Comparison of ENCODE assay signal across 8 cellular contexts in the genomic region with DNA sequence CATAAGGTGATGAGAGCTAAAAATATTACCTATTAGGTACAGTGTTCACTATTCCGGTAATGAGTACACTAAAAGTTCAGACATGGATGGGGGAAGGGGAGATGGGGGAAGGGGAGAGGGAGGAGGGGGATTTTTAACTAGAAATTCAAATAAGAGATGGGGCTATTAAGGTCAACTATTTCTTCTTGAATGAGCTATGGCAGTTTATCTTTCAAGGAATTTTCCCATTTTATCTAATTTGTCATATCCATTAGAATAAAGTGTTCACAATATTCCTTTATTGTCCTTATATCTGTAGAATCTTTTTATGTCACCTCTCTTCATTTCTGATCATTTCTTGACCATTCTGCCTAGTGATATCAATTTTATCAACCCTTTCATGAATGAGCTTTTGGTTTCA.
"Had no signal": no experiment of that assay in that cellular context is flagged by ENCODE, and none has a peak within 500 bp of the region (broad histone marks: within the 10 kb centered on the region; RNA-seq: fewer than 3 reads in every experiment).

No MANE protein-coding gene starts in this region.

- DNase-seq: GDM1, GF-D8 had no signal

- H3K4me3 ChIP-seq: GM12878 had no signal

- ATAC-seq: GM12878 had no signal

- FAIRE-seq: G401.6, GM12878, GM12891, GM12892, GM18507, GM19239 had no signal
